ENCODE assay signal across 10 cellular contexts in genomic region chr22:27749597-27750225, GRCh38. TPM values are rescaled to one million over a fixed set of nuclear protein-coding genes. Genes with fewer than 3 reads are reported as not detected.
DNase-seq lines count a peak whose midpoint lies in the region; TF ChIP-seq lines count a peak whose summit lies in the region.
"Had no signal": no experiment of that assay in that cellular context is flagged by ENCODE, and none has a peak within 500 bp of the region (broad histone marks: within the 10 kb centered on the region; RNA-seq: fewer than 3 reads in every experiment).

No MANE protein-coding gene starts in this region.

- 59 to 68% methylated on average over 10 to 11 of the region's 11 CpGs for WGBS in esophagus squamous epithelium, 2 donors

- no peaks in the 10 kb centered on the region for H3K9me3 Mint-ChIP-seq in mesothelial cell of epicardium
- no peaks in the 10 kb centered on the region for H3K9me3 Mint-ChIP-seq in activated CD4-positive, alpha-beta memory T cell treated with anti-CD3 and anti-CD28 coated beads for 36 hours

- H3K27me3 ChIP-seq in esophagus squamous epithelium = no peaks in the 10 kb centered on the region
- H3K27me3 ChIP-seq in tibial artery = no peaks in the 10 kb centered on the region

- POLR2A ChIA-PET in RWPE1 (lab: Yijun Ruan, JAX; ENCODE audit: low non-redundant PET) = no interaction called here
- POLR2A ChIA-PET in activated CD4-positive, alpha-beta memory T cell treated with anti-CD3 and anti-CD28 coated beads for 36 hours (lab: Charles Lee) = no interaction called here

- H3K4me1 Mint-ChIP-seq in mesothelial cell of epicardium = peaks cover 49% of the 10 kb centered on the region
- peaks cover 2% of the 10 kb centered on the region for H3K4me1 Mint-ChIP-seq in activated CD4-positive, alpha-beta memory T cell treated with anti-CD3 and anti-CD28 coated beads for 36 hours (ENCODE audit: low read depth)

- H3K4me3 ChIP-seq in esophagus squamous epithelium (no peak overlapping the region), tibial artery (no peak overlapping the region)

- H3K4me1 ChIP-seq in esophagus squamous epithelium (peaks cover 22 to 81% (median 46%) of the 10 kb centered on the region in 3 donors), tibial artery (peaks cover 12 to 81% (median 58%) of the 10 kb centered on the region in 4 donors)

- TF ChIP-seq POLR2A in esophagus squamous epithelium (IDR thresholded peaks at IDR 0.05) = no peak

- no peak for DNase-seq in RWPE1 (ENCODE audit: low spot score)
- DNase-seq in esophagus squamous epithelium (lab: John Stamatoyannopoulos, UW) = no peak
- DNase-seq in mesothelial cell of epicardium (ENCODE audit: low spot score in 2 of 2, unreplicated experiment in 2 of 2) = no peak
- DNase-seq in tibial artery = peak; percentile 9 to 82
- DNase-seq in OCI-M2 (lab: John Stamatoyannopoulos, UW; ENCODE audit: unreplicated experiment) = no peak
- DNase-seq in activated CD4-positive, alpha-beta memory T cell treated with anti-CD3 and anti-CD28 coated beads for 36 hours = no peak
- no peak for DNase-seq in AML-193 (lab: John Stamatoyannopoulos, UW)
- no peak for DNase-seq in GM20000 (ENCODE audit: low spot score)
- DNase-seq: activated CD8-positive, alpha-beta memory T cell treated with anti-CD3 and anti-CD28 coated beads, Interleukin-2, amount 10 ng/mL, durations not matched to agents 7 days and 5 days had no signal

- TF ChIP-seq CTCF in RWPE1 (conservative IDR thresholded peaks at IDR 0.05; ENCODE audit: low read depth) (no peak), esophagus squamous epithelium (IDR thresholded peaks at IDR 0.05) (no peak), mesothelial cell of epicardium (IDR thresholded peaks at IDR 0.05; ENCODE audit: unreplicated experiment) (no peak), tibial artery (IDR thresholded peaks at IDR 0.05) (no peak), GM20000 (IDR thresholded peaks at IDR 0.05; ENCODE audit: extremely low read depth, missing control alignments) (no peak)

- H3K27me3 Mint-ChIP-seq in mesothelial cell of epicardium (ENCODE audit: low read depth) = peaks cover 25% of the 10 kb centered on the region
- H3K27me3 Mint-ChIP-seq in activated CD4-positive, alpha-beta memory T cell treated with anti-CD3 and anti-CD28 coated beads for 36 hours = peaks cover 17% of the 10 kb centered on the region

- peak overlapping the region; percentile 77 for H3K27ac Mint-ChIP-seq in mesothelial cell of epicardium
- no peak overlapping the region for H3K27ac Mint-ChIP-seq in activated CD4-positive, alpha-beta memory T cell treated with anti-CD3 and anti-CD28 coated beads for 36 hours
- H3K27ac Mint-ChIP-seq: activated CD8-positive, alpha-beta memory T cell treated with anti-CD3 and anti-CD28 coated beads, Interleukin-2, amount 10 ng/mL, durations not matched to agents 7 days and 5 days had no signal

- no peak overlapping the region for H3K4me3 Mint-ChIP-seq in mesothelial cell of epicardium
- H3K4me3 Mint-ChIP-seq in activated CD4-positive, alpha-beta memory T cell treated with anti-CD3 and anti-CD28 coated beads for 36 hours = no peak overlapping the region
- H3K4me3 Mint-ChIP-seq: activated CD8-positive, alpha-beta memory T cell treated with anti-CD3 and anti-CD28 coated beads, Interleukin-2, amount 10 ng/mL, durations not matched to agents 7 days and 5 days had no signal

- intact Hi-C loops in esophagus squamous epithelium (cut with DNase I) (no loop called here), tibial artery (cut with DNase I; ENCODE audit: low total_unique reads) (loop anchor here (5.0 kb wide), 1 partner anchor 43 kb away; no protein-coding TSS in a partner anchor)
- intact Hi-C loops in activated CD4-positive, alpha-beta memory T cell treated with anti-CD3 and anti-CD28 coated beads for 36 hours (cut with micrococcal nuclease) = no loop called here

- CTCF ChIA-PET in RWPE1 (lab: Yijun Ruan, JAX) = no interaction called here
- CTCF ChIA-PET in activated CD4-positive, alpha-beta memory T cell treated with anti-CD3 and anti-CD28 coated beads for 36 hours (lab: Charles Lee) = interaction anchor here (0.6 kb wide), 1 partner anchor 75 kb away, joined by 3 read pairs; no protein-coding TSS in a partner anchor

- H3K36me3 ChIP-seq in esophagus squamous epithelium (no peaks in the 10 kb centered on the region), tibial artery (no peaks in the 10 kb centered on the region)

- peaks cover 7% of the 10 kb centered on the region for H3K36me3 Mint-ChIP-seq in mesothelial cell of epicardium
- H3K36me3 Mint-ChIP-seq in activated CD4-positive, alpha-beta memory T cell treated with anti-CD3 and anti-CD28 coated beads for 36 hours = no peaks in the 10 kb centered on the region
- H3K36me3 Mint-ChIP-seq: activated CD8-positive, alpha-beta memory T cell treated with anti-CD3 and anti-CD28 coated beads, Interleukin-2, amount 10 ng/mL, durations not matched to agents 7 days and 5 days had no signal

- peak overlapping the region; percentile 98 for H3K27ac ChIP-seq in RWPE1
- H3K27ac ChIP-seq in esophagus squamous epithelium = peak overlapping the region; percentile 55 to 88 (median 75)
- H3K27ac ChIP-seq in tibial artery = peak overlapping the region; percentile 78 to 85
- H3K27ac ChIP-seq: KMS-11 had no signal

- H3K9me3 ChIP-seq in esophagus squamous epithelium (no peaks in the 10 kb centered on the region), tibial artery (no peaks in the 10 kb centered on the region)

RNA-seq across cellular contexts. Expression of gene MN1, which starts 51.8 kb away (rescaled TPM):
- 1 to 10 TPM; 2.0 to 6.9 (median 3.1) TPM for total RNA-seq in esophagus squamous epithelium
- 46.3 to 49.6 TPM (median 47.8 TPM) in 3 replicates for total RNA-seq in mesothelial cell of epicardium
- under 1 TPM in 1 of 2 experiments, not detected in 1; 0.07 TPM for total RNA-seq in activated CD4-positive, alpha-beta memory T cell treated with anti-CD3 and anti-CD28 coated beads for 36 hours

Comparison
In these comparisons a context has a peak if more than half of its experiments do, and no peak if none do; other contexts are left out.
1. DNase-seq: peak in tibial artery (2 of 2); none in RWPE1 (single experiment), esophagus squamous epithelium (single experiment), mesothelial cell of epicardium (0 of 2), OCI-M2 (single experiment), activated CD4-positive, alpha-beta memory T cell treated with anti-CD3 and anti-CD28 coated beads for 36 hours (single experiment), AML-193 (0 of 2) and GM20000 (single experiment).
2. Peak in every context shown above with its lines, with median percentiles within 50 percentile points of each other: H3K27ac ChIP-seq.